ENCODE assay signal across 8 cellular contexts in genomic region chr22:23751441-23751996, GRCh38. TPM values are rescaled to one million over a fixed set of nuclear protein-coding genes. Genes with fewer than 3 reads are reported as not detected.
DNase-seq lines count a peak whose midpoint lies in the region; ATAC-seq, FAIRE-seq and TF ChIP-seq lines count a peak whose summit lies in the region.

No MANE protein-coding gene starts in this region.

- H3K27me3 ChIP-seq in MG63 (no peaks in the 10 kb centered on the region), lung (ENCODE audit: control insufficient read depth, insufficient read depth) (no peaks in the 10 kb centered on the region)

- no peak for FAIRE-seq in HTR-8/SVneo (lab: Jason Lieb, UNC)

- peaks cover 13% of the 10 kb centered on the region for H3K27me3 Mint-ChIP-seq in activated naive CD4-positive, alpha-beta T cell treated with anti-CD3 and anti-CD28 coated beads, Interleukin-2, amount 10 ng/mL, durations not matched to agents 7 days and 5 days

- H3K4me1 Mint-ChIP-seq in activated naive CD4-positive, alpha-beta T cell treated with anti-CD3 and anti-CD28 coated beads, Interleukin-2, amount 10 ng/mL, durations not matched to agents 7 days and 5 days: peaks cover 16% of the 10 kb centered on the region

- peak overlapping the region; percentile 76 for H3K27ac Mint-ChIP-seq in activated naive CD4-positive, alpha-beta T cell treated with anti-CD3 and anti-CD28 coated beads, Interleukin-2, amount 10 ng/mL, durations not matched to agents 7 days and 5 days
- peak overlapping the region in 1 of 2 donors; percentile 68 for H3K27ac Mint-ChIP-seq in activated naive CD4-positive, alpha-beta T cell treated with anti-CD3 and anti-CD28 coated beads, Interleukin-2, amount 50 U/mL, for 72 hours

- TF ChIP-seq CTCF in lung (IDR thresholded peaks at IDR 0.05; ENCODE audit: control extremely low read depth, extremely low read depth): no peak

- H3K4me3 Mint-ChIP-seq in activated naive CD4-positive, alpha-beta T cell treated with anti-CD3 and anti-CD28 coated beads, Interleukin-2, amount 10 ng/mL, durations not matched to agents 7 days and 5 days: peak overlapping the region; percentile 66

- no peak for DNase-seq in activated naive CD4-positive, alpha-beta T cell treated with anti-CD3 and anti-CD28 coated beads, Interleukin-2, amount 10 ng/mL, durations not matched to agents 7 days and 5 days
- no peak for DNase-seq in activated naive CD4-positive, alpha-beta T cell treated with anti-CD3 and anti-CD28 coated beads, Interleukin-2, amount 50 U/mL, for 72 hours (ENCODE audit: low spot score in 2 of 2)
- DNase-seq in MG63 (peak; percentile 27), lung (ENCODE audit: low spot score) (no peak), HTR-8/SVneo (ENCODE audit: insufficient read length, low spot score) (no peak)

- CTCF ChIA-PET in activated naive CD4-positive, alpha-beta T cell treated with anti-CD3 and anti-CD28 coated beads, Interleukin-2, amount 10 ng/mL, durations not matched to agents 7 days and 5 days (lab: Charles Lee): no interaction called here

- peak overlapping the region; percentile 84 for H3K4me3 ChIP-seq in MG63
- peak overlapping the region; percentile 84 for H3K4me3 ChIP-seq in lung
- peak overlapping the region; percentile 85 for H3K4me3 ChIP-seq in urinary bladder (ENCODE audit: low read depth, low read length)

- H3K9me3 ChIP-seq in MG63: no peaks in the 10 kb centered on the region
- H3K9me3 ChIP-seq in lung (ENCODE audit: control insufficient read depth in 2 of 2, insufficient read depth in 1 of 2, low read length in 1 of 2): no peaks in the 10 kb centered on the region

- H3K36me3 Mint-ChIP-seq in activated naive CD4-positive, alpha-beta T cell treated with anti-CD3 and anti-CD28 coated beads, Interleukin-2, amount 10 ng/mL, durations not matched to agents 7 days and 5 days: no peaks in the 10 kb centered on the region
- no peaks in the 10 kb centered on the region for H3K36me3 Mint-ChIP-seq in activated naive CD4-positive, alpha-beta T cell treated with anti-CD3 and anti-CD28 coated beads, Interleukin-2, amount 50 U/mL, for 72 hours

- 20 to 30% methylated on average over 21 to 22 of the region's 22 CpGs for WGBS in lung, 2 donors
- WGBS in urinary bladder: 15% methylated on average over 22 of the region's 22 CpGs

- H3K27ac ChIP-seq in cingulate gyrus (ENCODE audit: low read depth, low read length): peak overlapping the region; percentile 75
- H3K27ac ChIP-seq in lung (ENCODE audit: low read depth in 1 of 2, low read length in 1 of 2): peak overlapping the region; percentile 94 to 98
- peak overlapping the region; percentile 84 for H3K27ac ChIP-seq in urinary bladder (ENCODE audit: low read depth)

- H3K4me1 ChIP-seq in lung (ENCODE audit: control insufficient read depth in 2 of 2, insufficient read depth in 2 of 2, low read length in 2 of 2) (peaks cover 0 to 2% of the 10 kb centered on the region in 2 donors), urinary bladder (ENCODE audit: insufficient read depth) (no peaks in the 10 kb centered on the region)

- H3K9me3 Mint-ChIP-seq in activated naive CD4-positive, alpha-beta T cell treated with anti-CD3 and anti-CD28 coated beads, Interleukin-2, amount 10 ng/mL, durations not matched to agents 7 days and 5 days: no peaks in the 10 kb centered on the region
- no peaks in the 10 kb centered on the region for H3K9me3 Mint-ChIP-seq in activated naive CD4-positive, alpha-beta T cell treated with anti-CD3 and anti-CD28 coated beads, Interleukin-2, amount 50 U/mL, for 72 hours

- H3K36me3 ChIP-seq in MG63 (no peaks in the 10 kb centered on the region), lung (ENCODE audit: control insufficient read depth in 2 of 2, insufficient read depth in 2 of 2, low read length in 2 of 2) (no peaks in the 10 kb centered on the region), urinary bladder (ENCODE audit: insufficient read depth) (no peaks in the 10 kb centered on the region)

- no peak for ATAC-seq in activated naive CD4-positive, alpha-beta T cell treated with anti-CD3 and anti-CD28 coated beads, Interleukin-2, amount 50 U/mL, for 72 hours
- ATAC-seq in lung (ENCODE audit: insufficient read depth, low FRiP score) (peak; percentile 2), HG02588 (IDR thresholded peaks at IDR 0.05; ENCODE audit: unreplicated experiment) (no peak)

RNA-seq across cellular contexts. Expression of gene ZNF70, which starts 0.6 kb away (rescaled TPM):
- total RNA-seq in activated naive CD4-positive, alpha-beta T cell treated with anti-CD3 and anti-CD28 coated beads, Interleukin-2, amount 50 U/mL, for 72 hours: 1 to 10 TPM in 1 of 2 donors, under 1 TPM in 1; 0.32 to 2.0 TPM
- 2.4 and 3.9 TPM in 2 replicates for total RNA-seq in MG63 (2014; rRNA removed; shearing (Covaris generic); ENCODE audit: low replicate concordance)
- total RNA-seq in lung (1 to 10 TPM; 5.8 to 6.9 TPM), urinary bladder (9.9 TPM)
- polyA plus RNA-seq in lung (1 to 10 TPM in 1 of 2 donors, under 1 TPM in 1; 0.98 to 1.5 TPM), urinary bladder (1.6 TPM)

RNA-seq across cellular contexts. Expression of gene VPREB3, which starts 2.7 kb away (rescaled TPM):
- total RNA-seq in activated naive CD4-positive, alpha-beta T cell treated with anti-CD3 and anti-CD28 coated beads, Interleukin-2, amount 50 U/mL, for 72 hours: under 1 TPM; 0.52 to 0.60 TPM
- total RNA-seq in MG63 (2014; rRNA removed; shearing (Covaris generic); ENCODE audit: low replicate concordance): not detected in 2 replicates
- total RNA-seq in lung (not detected), urinary bladder (not detected)
- polyA plus RNA-seq in lung (1 to 10 TPM in 1 of 2 donors, under 1 TPM in 1; 0.39 to 1.4 TPM), urinary bladder (not detected)

RNA-seq across cellular contexts. Expression of gene C22orf15, which starts 11.3 kb away (rescaled TPM):
- 1 to 10 TPM in 1 of 2 donors, not detected in 1; 1.8 TPM for total RNA-seq in activated naive CD4-positive, alpha-beta T cell treated with anti-CD3 and anti-CD28 coated beads, Interleukin-2, amount 50 U/mL, for 72 hours
- 0.30 TPM in 1 of 2 replicates, not detected in the other for total RNA-seq in MG63 (2014; rRNA removed; shearing (Covaris generic); ENCODE audit: low replicate concordance)
- total RNA-seq in lung (10 to 100 TPM; 12.0 to 18.7 TPM), urinary bladder (0.63 TPM)
- polyA plus RNA-seq in lung (1 to 10 TPM; 3.0 to 8.7 TPM), urinary bladder (0.82 TPM)

RNA-seq across cellular contexts. Expression of gene CHCHD10, which starts 16.3 kb away (rescaled TPM):
- total RNA-seq in activated naive CD4-positive, alpha-beta T cell treated with anti-CD3 and anti-CD28 coated beads, Interleukin-2, amount 50 U/mL, for 72 hours: 100 to 1,000 TPM; 105 to 118 TPM
- total RNA-seq in MG63 (2014; rRNA removed; shearing (Covaris generic); ENCODE audit: low replicate concordance): 0.26 TPM in 1 of 2 replicates, not detected in the other
- total RNA-seq in lung (100 to 1,000 TPM in 1 of 2 donors, 10 to 100 TPM in 1; 16.6 to 128 TPM), urinary bladder (3.6 TPM)
- polyA plus RNA-seq in lung (100 to 1,000 TPM in 1 of 2 donors, 10 to 100 TPM in 1; 37.2 to 174 TPM), urinary bladder (69.8 TPM)

RNA-seq across cellular contexts. Expression of gene MMP11, which starts 21.1 kb away (rescaled TPM):
- under 1 TPM; 0.23 to 0.32 TPM for total RNA-seq in activated naive CD4-positive, alpha-beta T cell treated with anti-CD3 and anti-CD28 coated beads, Interleukin-2, amount 50 U/mL, for 72 hours
- 2.0 and 4.9 TPM in 2 replicates for total RNA-seq in MG63 (2014; rRNA removed; shearing (Covaris generic); ENCODE audit: low replicate concordance)
- total RNA-seq in lung (1 to 10 TPM; 2.2 to 2.6 TPM), urinary bladder (7.3 TPM)
- polyA plus RNA-seq in lung (under 1 TPM; 0.43 to 0.68 TPM), urinary bladder (5.6 TPM)
